Comparison of ENCODE assay signal across 17 cellular contexts in the genomic region with DNA sequence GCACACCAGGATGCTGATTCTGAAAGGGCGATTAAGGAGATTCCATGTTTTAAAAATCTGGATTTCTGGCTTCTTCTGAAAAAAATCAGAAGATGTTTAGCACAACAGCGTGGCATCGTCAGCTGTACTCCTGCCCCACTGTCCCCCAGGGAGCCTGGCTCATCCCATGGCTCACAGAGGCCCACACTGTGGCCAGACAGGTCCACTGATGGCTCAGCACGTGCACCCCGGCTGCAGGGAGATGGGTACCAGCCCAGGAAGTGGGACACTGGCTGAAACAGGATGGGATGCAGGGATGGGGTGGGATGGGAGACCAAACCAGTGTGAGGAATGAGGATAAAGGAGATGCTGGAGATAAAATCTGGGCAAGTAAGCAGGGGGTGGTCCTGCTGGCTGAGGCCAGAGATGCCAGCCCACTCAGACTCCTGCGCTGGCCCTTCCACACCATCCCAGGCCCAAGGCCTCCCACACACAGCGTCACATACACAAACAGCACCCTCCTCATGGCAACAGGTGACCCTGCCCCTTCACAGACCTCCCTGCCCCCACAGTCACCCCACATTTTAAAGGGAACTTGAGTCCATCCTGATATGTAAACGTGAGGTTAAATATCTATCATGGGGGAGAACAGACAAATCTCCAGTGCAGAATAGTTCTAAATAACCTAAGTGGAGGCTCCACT. TPM values are rescaled to one million over a fixed set of nuclear protein-coding genes. Genes with fewer than 3 reads are reported as not detected.
DNase-seq lines count a peak whose midpoint lies in the region; ATAC-seq and TF ChIP-seq lines count a peak whose summit lies in the region.
"Had no signal": no experiment of that assay in that cellular context is flagged by ENCODE, and none has a peak within 500 bp of the region (broad histone marks: within the 10 kb centered on the region; RNA-seq: fewer than 3 reads in every experiment).

No MANE protein-coding gene starts in this region.

- 68% methylated on average over 6 of the region's 8 CpGs for whole genome bisulfite sequencing in SK-N-SH (ENCODE audit: low lambda C conversion rate)

- no peak overlapping the region for H3K27ac ChIP-seq in SK-N-SH (ENCODE audit: low read depth in 2 of 2, low read length in 1 of 2)
- no peak overlapping the region for H3K27ac ChIP-seq in right atrium auricular region
- H3K27ac ChIP-seq: 22Rv1, HL-60 had no signal

- ATAC-seq in SK-N-SH treated with all-trans-retinoic acid at 6 μM for 48 hours (no peak), HG02763 (IDR thresholded peaks at IDR 0.05; ENCODE audit: unreplicated experiment) (no peak)

- H3K4me3 ChIP-seq in SK-N-SH (ENCODE audit: low read depth in 2 of 2, low read length in 1 of 2): no peak overlapping the region
- no peak overlapping the region for H3K4me3 ChIP-seq in right atrium auricular region

- H4K20me1 ChIP-seq in SK-N-SH (ENCODE audit: insufficient read depth): no peaks in the 10 kb centered on the region

- intact Hi-C loops in cardiac septum (cut with DNase I): no loop called here

- H3K9me2 ChIP-seq in SK-N-SH: no peaks in the 10 kb centered on the region

- no peak for TF ChIP-seq RAD21 in SK-N-SH (IDR thresholded peaks at IDR 0.05; ENCODE audit: low read length)

- H3K27me3 ChIP-seq in SK-N-SH (ENCODE audit: insufficient read depth) (peaks cover 19% of the 10 kb centered on the region), right atrium auricular region (no peaks in the 10 kb centered on the region)

- H2AFZ ChIP-seq in SK-N-SH (ENCODE audit: low read depth): no peak overlapping the region

- no peaks in the 10 kb centered on the region for H3K79me2 ChIP-seq in SK-N-SH (ENCODE audit: insufficient read depth)

- H3K4me2 ChIP-seq in SK-N-SH: no peak overlapping the region

- no peak overlapping the region for H3K9ac ChIP-seq in SK-N-SH

- CTCF ChIA-PET in SK-N-SH (lab: Yijun Ruan, JAX): no interaction called here

- H3F3A ChIP-seq in SK-N-SH (replicated peaks; ENCODE audit: insufficient read depth): no peaks in the 10 kb centered on the region

- no peak for TF ChIP-seq CTCF in SK-N-SH (IDR thresholded peaks at IDR 0.05)
- no peak for TF ChIP-seq CTCF in right atrium auricular region (IDR thresholded peaks at IDR 0.05)

- POLR2A ChIA-PET in SK-N-SH (lab: Yijun Ruan, JAX): no interaction called here

- no peaks in the 10 kb centered on the region for H3K9me3 ChIP-seq in SK-N-SH
- no peaks in the 10 kb centered on the region for H3K9me3 ChIP-seq in right atrium auricular region

- no peaks in the 10 kb centered on the region for H3K36me3 ChIP-seq in SK-N-SH (replicated peaks in 1 of 2; ENCODE audit: control insufficient read depth in 1 of 2, insufficient read depth in 2 of 2, low read length in 1 of 2)
- no peaks in the 10 kb centered on the region for H3K36me3 ChIP-seq in right atrium auricular region

- TF ChIP-seq EP300 in SK-N-SH (IDR thresholded peaks at IDR 0.05; ENCODE audit: borderline replicate concordance in 1 of 2, low read depth in 1 of 2, low read length in 1 of 2): no peak

- peaks cover 0 to 6% of the 10 kb centered on the region in 2 experiments; a peak in 1 of 4 replicates for H3K4me1 ChIP-seq in SK-N-SH (ENCODE audit: control insufficient read depth in 1 of 2, insufficient read depth in 2 of 2, low read depth in 1 of 2, low read length in 1 of 2)
- H3K4me1 ChIP-seq in right atrium auricular region: peaks cover 0 to 2% of the 10 kb centered on the region in 2 donors

- DNase-seq in SK-N-SH: peak; percentile 15
- DNase-seq in right atrium auricular region (ENCODE audit: low spot score): peak; percentile 23
- DNase-seq in cardiac septum (ENCODE audit: low spot score): no peak
- peak; percentile 5 for DNase-seq in iPS-NIHi7 (ENCODE audit: extremely low spot score)
- no peak for DNase-seq in activated CD4-positive, CD25-positive, alpha-beta regulatory T cell treated with anti-CD3 and anti-CD28 coated beads, Interleukin-2, amount 50 U/mL, for 72 hours
- no peak for DNase-seq in NCI-H526 treated with DMSO at 0.1 percent for 48 hours (lab: John Stamatoyannopoulos, UW)
- DNase-seq: C1 segment of cervical spinal cord, DMS 273 treated with DMSO at 0.1 percent for 48 hours, GF-D8, NCI-H1105 treated with DMSO at 0.1 percent for 48 hours, NCI-H1694 treated with DMSO at 0.1 percent for 48 hours, NCI-H2107, NCI-H69 had no signal

TF ChIP-seq in SK-N-SH, 30 proteins besides CTCF, POLR2A, EP300 and RAD21 (continues in another document):
- TF ChIP-seq YY1 (IDR thresholded peaks at IDR 0.05; ENCODE audit: low read depth) (no peak), RXRA (IDR thresholded peaks at IDR 0.05; ENCODE audit: borderline replicate concordance, low read depth) (no peak), JUND (IDR thresholded peaks at IDR 0.05) (no peak), SMC3 (IDR thresholded peaks at IDR 0.05; ENCODE audit: low read depth, low read length) (no peak), CHD2 (IDR thresholded peaks at IDR 0.05; ENCODE audit: low read length, partially characterized antibody) (no peak)
- TF ChIP-seq, protein P1, sequence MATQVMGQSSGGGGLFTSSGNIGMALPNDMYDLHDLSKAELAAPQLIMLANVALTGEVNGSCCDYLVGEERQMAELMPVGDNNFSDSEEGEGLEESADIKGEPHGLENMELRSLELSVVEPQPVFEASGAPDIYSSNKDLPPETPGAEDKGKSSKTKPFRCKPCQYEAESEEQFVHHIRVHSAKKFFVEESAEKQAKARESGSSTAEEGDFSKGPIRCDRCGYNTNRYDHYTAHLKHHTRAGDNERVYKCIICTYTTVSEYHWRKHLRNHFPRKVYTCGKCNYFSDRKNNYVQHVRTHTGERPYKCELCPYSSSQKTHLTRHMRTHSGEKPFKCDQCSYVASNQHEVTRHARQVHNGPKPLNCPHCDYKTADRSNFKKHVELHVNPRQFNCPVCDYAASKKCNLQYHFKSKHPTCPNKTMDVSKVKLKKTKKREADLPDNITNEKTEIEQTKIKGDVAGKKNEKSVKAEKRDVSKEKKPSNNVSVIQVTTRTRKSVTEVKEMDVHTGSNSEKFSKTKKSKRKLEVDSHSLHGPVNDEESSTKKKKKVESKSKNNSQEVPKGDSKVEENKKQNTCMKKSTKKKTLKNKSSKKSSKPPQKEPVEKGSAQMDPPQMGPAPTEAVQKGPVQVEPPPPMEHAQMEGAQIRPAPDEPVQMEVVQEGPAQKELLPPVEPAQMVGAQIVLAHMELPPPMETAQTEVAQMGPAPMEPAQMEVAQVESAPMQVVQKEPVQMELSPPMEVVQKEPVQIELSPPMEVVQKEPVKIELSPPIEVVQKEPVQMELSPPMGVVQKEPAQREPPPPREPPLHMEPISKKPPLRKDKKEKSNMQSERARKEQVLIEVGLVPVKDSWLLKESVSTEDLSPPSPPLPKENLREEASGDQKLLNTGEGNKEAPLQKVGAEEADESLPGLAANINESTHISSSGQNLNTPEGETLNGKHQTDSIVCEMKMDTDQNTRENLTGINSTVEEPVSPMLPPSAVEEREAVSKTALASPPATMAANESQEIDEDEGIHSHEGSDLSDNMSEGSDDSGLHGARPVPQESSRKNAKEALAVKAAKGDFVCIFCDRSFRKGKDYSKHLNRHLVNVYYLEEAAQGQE (IDR thresholded peaks at IDR 0.05; ENCODE audit: low read depth, low read length): no peak

TF ChIP-seq in SK-N-SH treated with all-trans-retinoic acid at 6 μM for 48 hours, 23 proteins besides CTCF, POLR2A, EP300 and RAD21:
- TF ChIP-seq, protein P2, sequence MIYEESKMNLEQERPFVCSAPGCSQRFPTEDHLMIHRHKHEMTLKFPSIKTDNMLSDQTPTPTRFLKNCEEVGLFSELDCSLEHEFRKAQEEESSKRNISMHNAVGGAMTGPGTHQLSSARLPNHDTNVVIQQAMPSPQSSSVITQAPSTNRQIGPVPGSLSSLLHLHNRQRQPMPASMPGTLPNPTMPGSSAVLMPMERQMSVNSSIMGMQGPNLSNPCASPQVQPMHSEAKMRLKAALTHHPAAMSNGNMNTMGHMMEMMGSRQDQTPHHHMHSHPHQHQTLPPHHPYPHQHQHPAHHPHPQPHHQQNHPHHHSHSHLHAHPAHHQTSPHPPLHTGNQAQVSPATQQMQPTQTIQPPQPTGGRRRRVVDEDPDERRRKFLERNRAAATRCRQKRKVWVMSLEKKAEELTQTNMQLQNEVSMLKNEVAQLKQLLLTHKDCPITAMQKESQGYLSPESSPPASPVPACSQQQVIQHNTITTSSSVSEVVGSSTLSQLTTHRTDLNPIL (CRISPR knock-in tag; IDR thresholded peaks at IDR 0.05; ENCODE audit: low read depth): no peak
- TF ChIP-seq TCF4 (CRISPR knock-in tag; IDR thresholded peaks at IDR 0.05; ENCODE audit: borderline replicate concordance): no peak
- no peak for TF ChIP-seq ZFP30 (CRISPR knock-in tag; IDR thresholded peaks at IDR 0.05)
- no peak for TF ChIP-seq PPARA (CRISPR knock-in tag; IDR thresholded peaks at IDR 0.05; ENCODE audit: borderline replicate concordance)
- TF ChIP-seq ZNF70 (CRISPR knock-in tag; IDR thresholded peaks at IDR 0.05): no peak

RNA-seq across cellular contexts. Expression of a gene that starts 23.9 kb away (rescaled TPM):
- polyA plus RNA-seq in SK-N-SH (2012; rRNA removed): 2.1 and 3.7 TPM in 2 replicates
- 1.8 and 2.7 TPM in 2 replicates for polyA plus RNA-seq in SK-N-SH (2012; cell fraction: cytosol; rRNA removed)
- polyA plus RNA-seq in SK-N-SH (2012; cell fraction: nucleus; rRNA removed): 16.3 and 25.0 TPM in 2 replicates
- 1 to 10 TPM; 2.7 to 6.4 TPM for total RNA-seq in right atrium auricular region
- total RNA-seq in cardiac septum: 10.2 TPM

RNA-seq across cellular contexts. Expression of a gene that starts 59.3 kb away (rescaled TPM):
- 114 and 124 TPM in 2 replicates for polyA plus RNA-seq in SK-N-SH (2012; rRNA removed)
- polyA plus RNA-seq in SK-N-SH (2012; cell fraction: cytosol; rRNA removed): 77.5 and 83.1 TPM in 2 replicates
- 214 and 215 TPM in 2 replicates for polyA plus RNA-seq in SK-N-SH (2012; cell fraction: nucleus; rRNA removed)
- total RNA-seq in right atrium auricular region: 10 to 100 TPM; 29.5 to 38.8 TPM
- 39.0 TPM for total RNA-seq in cardiac septum

Comparison
In these comparisons a context has a peak if more than half of its experiments do, and no peak if none do; other contexts are left out.
1. DNase-seq: peak in SK-N-SH (single experiment), right atrium auricular region (single experiment) and iPS-NIHi7 (single experiment); none in cardiac septum (single experiment), activated CD4-positive, CD25-positive, alpha-beta regulatory T cell treated with anti-CD3 and anti-CD28 coated beads, Interleukin-2, amount 50 U/mL, for 72 hours (single experiment) and NCI-H526 treated with DMSO at 0.1 percent for 48 hours (single experiment).